17 cellular contexts compared by ENCODE assay signal in the genomic region with DNA sequence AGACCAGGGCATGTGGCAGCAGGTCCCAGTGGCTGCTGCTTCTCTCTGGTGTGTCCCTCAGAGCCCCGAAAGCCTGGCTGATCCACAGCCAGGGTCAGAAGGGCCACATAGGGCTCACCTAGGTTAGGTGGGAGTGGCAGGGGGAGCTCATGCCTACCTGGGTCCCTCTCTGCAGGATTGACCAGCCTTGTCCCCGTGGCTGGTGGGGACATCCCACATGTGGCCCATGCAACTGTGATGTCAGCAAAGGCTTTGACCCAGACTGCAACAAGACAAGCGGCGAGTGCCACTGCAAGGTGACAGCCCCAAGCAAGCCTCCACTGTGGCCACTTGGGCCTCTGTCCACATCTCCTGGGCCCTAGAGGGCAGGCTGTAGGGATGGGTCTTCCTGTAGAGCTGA. TPM values are rescaled to one million over a fixed set of nuclear protein-coding genes. Genes with fewer than 3 reads are reported as not detected.
A peak's percentile ranks its signal among the peaks of the same experiment; 100 is the strongest.
DNase-seq lines count a peak whose midpoint lies in the region; ATAC-seq and TF ChIP-seq lines count a peak whose summit lies in the region.
"Had no signal": no experiment of that assay in that cellular context is flagged by ENCODE, and none has a peak within 500 bp of the region (broad histone marks: within the 10 kb centered on the region; RNA-seq: fewer than 3 reads in every experiment).

No MANE protein-coding gene starts in this region.

- H2BK5ac ChIP-seq in trophoblast cell (ENCODE audit: low read depth, low read length, poor library complexity), result no peak overlapping the region

- ATAC-seq in HG02885 (IDR thresholded peaks at IDR 0.05; ENCODE audit: poor library complexity, unreplicated experiment), result no peak

- no peak overlapping the region for H3K4ac ChIP-seq in trophoblast cell (ENCODE audit: low read depth, low read length)

- peak overlapping the region; percentile 26 for H2AK5ac ChIP-seq in trophoblast cell (ENCODE audit: low read length)

- peak; percentile 9 for DNase-seq in activated CD8-positive, alpha-beta memory T cell treated with anti-CD3 and anti-CD28 coated beads, Interleukin-2, amount 50 U/mL, for 4 hours
- DNase-seq in activated CD8-positive, alpha-beta memory T cell treated with anti-CD3 and anti-CD28 coated beads, Interleukin-2, amount 50 U/mL, for 48 hours, result no peak
- DNase-seq in dorsolateral prefrontal cortex, result peak in 1 of 10 donors; percentile 40
- peak in 1 of 2 donors; percentile 26 for DNase-seq in trophoblast cell
- DNase-seq in DMS 273 (lab: John Stamatoyannopoulos, UW; ENCODE audit: unreplicated experiment), result no peak
- no peak for DNase-seq in NCI-H2029 treated with DMSO at 0.1 percent for 48 hours (lab: John Stamatoyannopoulos, UW)
- DNase-seq: Caco-2; CD8-positive, alpha-beta memory T cell; DMS53; GOT3; H9 had no signal

- H3K4me1 ChIP-seq in trophoblast cell (ENCODE audit: control insufficient read depth in 1 of 2, insufficient read depth in 2 of 2, low read length in 2 of 2), result peaks cover 9 to 13% of the 10 kb centered on the region in 2 experiments
- H3K4me1 ChIP-seq: Caco-2 had no signal

- H3K27me3 ChIP-seq in dorsolateral prefrontal cortex (no peaks in the 10 kb centered on the region), trophoblast cell (ENCODE audit: insufficient read depth, low read length) (no peaks in the 10 kb centered on the region)

- no peak overlapping the region for H3K4me2 ChIP-seq in trophoblast cell (ENCODE audit: low read length)

- peaks cover 73 to 74% of the 10 kb centered on the region in 2 experiments for H3K36me3 ChIP-seq in trophoblast cell (ENCODE audit: control insufficient read depth in 1 of 2, insufficient read depth in 2 of 2, low read length in 2 of 2)

- H3K9me3 ChIP-seq in trophoblast cell (ENCODE audit: insufficient read depth, low read depth, low read length), result peaks cover 14% of the 10 kb centered on the region
- H3K9me3 ChIP-seq: Caco-2 had no signal

- peaks cover 7% of the 10 kb centered on the region for H3K79me1 ChIP-seq in trophoblast cell (ENCODE audit: low read length)

- WGBS in trophoblast cell (ENCODE audit: extremely low coverage, insufficient coverage, insufficient read length), result no CpG with 5 or more reads among the region's 4 CpGs

- TF ChIP-seq CTCF in dorsolateral prefrontal cortex (IDR thresholded peaks at IDR 0.05 in 54 of 56, conservative IDR thresholded peaks at IDR 0.05 in 2 of 56; ENCODE audit: low read depth in 1 of 56, partially characterized antibody in 56 of 56), result no peak

- no peak overlapping the region for H3K9ac ChIP-seq in trophoblast cell (ENCODE audit: low read length)

- H4K12ac ChIP-seq in trophoblast cell (ENCODE audit: low read depth, low read length), result no peak overlapping the region

- intact Hi-C loops in dorsolateral prefrontal cortex (cut with DNase I), result loop anchor here in 1 of 2 donors (10.0 kb wide), 1 partner anchor 150 kb away; the partner anchor contains the start of gene ELAPOR1

- no peaks in the 10 kb centered on the region for H3K79me2 ChIP-seq in trophoblast cell (ENCODE audit: control insufficient read depth, insufficient read depth, low read length, poor library complexity)

- H3K4me3 ChIP-seq in dorsolateral prefrontal cortex (peak overlapping the region in 11 of 59 donors; percentile 1 to 39 (median 30)), trophoblast cell (ENCODE audit: low read depth, low read length) (no peak overlapping the region)

- H3K27ac ChIP-seq in dorsolateral prefrontal cortex (peak overlapping the region in 58 of 59 donors; percentile 74 to 100 (median 94)), trophoblast cell (ENCODE audit: low read depth, low read length) (no peak overlapping the region)
- H3K27ac ChIP-seq: 22Rv1 had no signal

- no peak overlapping the region for H3K18ac ChIP-seq in trophoblast cell (ENCODE audit: low read length)

- H3K14ac ChIP-seq in trophoblast cell (ENCODE audit: low read length), result no peak overlapping the region

- H2BK120ac ChIP-seq in trophoblast cell (ENCODE audit: insufficient read depth, low read length, poor library complexity), result no peak overlapping the region

- H4K8ac ChIP-seq in trophoblast cell (ENCODE audit: low read depth, low read length), result no peak overlapping the region

- H2BK12ac ChIP-seq in trophoblast cell (ENCODE audit: low read length), result no peak overlapping the region

- no peak overlapping the region for H4K91ac ChIP-seq in trophoblast cell (ENCODE audit: low read depth, low read length)

- H2AFZ ChIP-seq in trophoblast cell (ENCODE audit: insufficient read depth, low read length, poor library complexity), result no peak overlapping the region

- no peak overlapping the region for H3K23ac ChIP-seq in trophoblast cell (ENCODE audit: low read length)

RNA-seq across cellular contexts. Expression of gene CELSR2, which starts 15.7 kb away (rescaled TPM):
- total RNA-seq in dorsolateral prefrontal cortex, result 100 to 1,000 TPM; 115 to 213 (median 171) TPM
- 18.9 and 19.5 TPM in 2 replicates for polyA plus RNA-seq in trophoblast cell (2013)

RNA-seq across cellular contexts. Expression of gene PSRC1, which starts 17.9 kb away (rescaled TPM):
- total RNA-seq in dorsolateral prefrontal cortex, result 100 to 1,000 TPM in 19 of 120 experiments, 10 to 100 TPM in 101; 52.9 to 176 (median 79.2) TPM
- 91.9 and 95.6 TPM in 2 replicates for polyA plus RNA-seq in trophoblast cell (2013)
- polyA plus RNA-seq: IgD-negative memory B cell had no signal

RNA-seq across cellular contexts. Expression of gene MYBPHL, which starts 41.8 kb away (rescaled TPM):
- 10 to 100 TPM in 14 of 120 experiments, 1 to 10 TPM in 106; 1.9 to 14.4 (median 6.7) TPM for total RNA-seq in dorsolateral prefrontal cortex
- polyA plus RNA-seq in trophoblast cell (2013), result 0.97 and 1.1 TPM in 2 replicates
- total RNA-seq: A673; Caco-2; CD8-positive, alpha-beta memory T cell; Daoy; HT-29 had no signal
- polyA plus RNA-seq: CD8-positive, alpha-beta memory T cell; IgD-negative memory B cell had no signal

RNA-seq across cellular contexts. Expression of gene SARS1, which starts 51.3 kb away (rescaled TPM):
- total RNA-seq in dorsolateral prefrontal cortex, result 100 to 1,000 TPM; 109 to 280 (median 226) TPM
- 192 and 196 TPM in 2 replicates for polyA plus RNA-seq in trophoblast cell (2013)
